ENCODE assay signal across 18 cellular contexts in genomic region chr11:2538951-2539735, GRCh38.
DNase-seq lines count a peak whose midpoint lies in the region; ATAC-seq, FAIRE-seq and TF ChIP-seq lines count a peak whose summit lies in the region.
"Had no signal": no experiment of that assay in that cellular context is flagged by ENCODE, and none has a peak within 500 bp of the region (broad histone marks: within the 10 kb centered on the region; RNA-seq: fewer than 3 reads in every experiment).

No MANE protein-coding gene starts in this region.

- no peak for TF ChIP-seq CTCF in osteoblast (IDR thresholded peaks at IDR 0.05; ENCODE audit: extremely low read depth, low read depth, low read length)

- H3K4me2 ChIP-seq in osteoblast (ENCODE audit: insufficient read depth, low read length): no peak overlapping the region

- no peaks in the 10 kb centered on the region for H3K36me3 ChIP-seq in osteoblast (ENCODE audit: insufficient read depth, low read length)

- ATAC-seq in left cardiac atrium (no peak), HG03565 (IDR thresholded peaks at IDR 0.05; ENCODE audit: unreplicated experiment) (no peak)

- FAIRE-seq in RCC 7860 (lab: Jason Lieb, UNC): no peak

- H3K79me2 ChIP-seq in osteoblast (ENCODE audit: insufficient read depth, low read length): no peaks in the 10 kb centered on the region

- no peak overlapping the region for H3K4me3 ChIP-seq in osteoblast (ENCODE audit: insufficient read depth, low read length)

- H2AFZ ChIP-seq in osteoblast (ENCODE audit: low read length): no peak overlapping the region

- H3K27me3 ChIP-seq in osteoblast (ENCODE audit: insufficient read depth, low read length): peaks cover 3% of the 10 kb centered on the region

- no peak overlapping the region for H3K27ac ChIP-seq in osteoblast (ENCODE audit: low read depth, low read length)

- intact Hi-C loops in left cardiac atrium (cut with DNase I): loop anchor here in 1 of 2 donors (10.0 kb wide), 1 partner anchor 344 kb away; no protein-coding TSS in a partner anchor

- no peaks in the 10 kb centered on the region for H3K9me3 ChIP-seq in osteoblast (ENCODE audit: low read depth, low read length)

- no peaks in the 10 kb centered on the region for H3K4me1 ChIP-seq in osteoblast (ENCODE audit: insufficient read depth, low read length)

- H4K20me1 ChIP-seq in osteoblast (ENCODE audit: insufficient read depth, low read length): no peaks in the 10 kb centered on the region

- peak; percentile 1 for DNase-seq in stimulated activated CD4-positive, alpha-beta T cell treated with anti-CD3 and anti-CD28 coated beads, Interleukin-1b, Interleukin-23, amount 100 ng/mL, for 48 hours
- DNase-seq in stimulated activated CD4-positive, alpha-beta T cell treated with anti-CD3 and anti-CD28 coated beads, Interleukin-2, amount 100 ng/mL, for 24 hours: no peak
- DNase-seq in left cardiac atrium: peak; percentile 13
- DNase-seq in osteoblast (ENCODE audit: insufficient read length, low spot score, missing footprints): peak; percentile 69
- no peak for DNase-seq in GOT3 (lab: John Stamatoyannopoulos, UW)
- no peak for DNase-seq in RCC 7860 (ENCODE audit: low spot score)
- DNase-seq: activated CD4-positive, alpha-beta T cell treated with anti-CD3 and anti-CD28 coated beads for 1 hour; amygdala; CD4-positive, alpha-beta memory T cell; effector CD4-positive, alpha-beta T cell; foreskin melanocyte; HFFc6; kidney glomerular epithelial cell; NCI-H1105; NCI-H2081; RPMI8226; stimulated activated CD4-positive, alpha-beta T cell treated with anti-CD3 and anti-CD28 coated beads, Interleukin-15, amount 100 ng/mL, for 24 hours had no signal

Comparison
In these comparisons a context has a peak if more than half of its experiments do, and no peak if none do; other contexts are left out.
1. DNase-seq: peak in stimulated activated CD4-positive, alpha-beta T cell treated with anti-CD3 and anti-CD28 coated beads, Interleukin-1b, Interleukin-23, amount 100 ng/mL, for 48 hours (single experiment), left cardiac atrium (single experiment) and osteoblast (single experiment); none in stimulated activated CD4-positive, alpha-beta T cell treated with anti-CD3 and anti-CD28 coated beads, Interleukin-2, amount 100 ng/mL, for 24 hours (0 of 2), GOT3 (single experiment) and RCC 7860 (single experiment).